ENCODE assay signal across 32 cellular contexts in genomic region chr14:22291406-22291805, GRCh38.
DNase-seq lines count a peak whose midpoint lies in the region; ATAC-seq, FAIRE-seq and TF ChIP-seq lines count a peak whose summit lies in the region.
"Had no signal": no experiment of that assay in that cellular context is flagged by ENCODE, and none has a peak within 500 bp of the region (broad histone marks: within the 10 kb centered on the region; RNA-seq: fewer than 3 reads in every experiment).

No MANE protein-coding gene starts in this region.

- no peak overlapping the region for H3K4me2 ChIP-seq in astrocyte (ENCODE audit: low read length)

- no peak for TF ChIP-seq EP300 in gastroesophageal sphincter (IDR thresholded peaks at IDR 0.05)

- no peak for TF ChIP-seq CTCF in HFFc6 (IDR thresholded peaks at IDR 0.05)
- no peak for TF ChIP-seq CTCF in astrocyte (IDR thresholded peaks at IDR 0.05; ENCODE audit: insufficient read depth, low read depth, low read length)
- TF ChIP-seq CTCF in gastroesophageal sphincter (IDR thresholded peaks at IDR 0.05): no peak

- H3K4me1 ChIP-seq in astrocyte (ENCODE audit: insufficient read depth, low read length) (peaks cover 2% of the 10 kb centered on the region), gastroesophageal sphincter (no peaks in the 10 kb centered on the region)

- H3K79me2 ChIP-seq in astrocyte (ENCODE audit: insufficient read depth, low read length): no peaks in the 10 kb centered on the region

- H4K20me1 ChIP-seq in astrocyte (ENCODE audit: insufficient read depth, low read length): no peaks in the 10 kb centered on the region

- H3K9me3 Mint-ChIP-seq in HFFc6 (no peaks in the 10 kb centered on the region), astrocyte (ENCODE audit: unreplicated experiment) (peaks cover 3% of the 10 kb centered on the region)
- H3K9me3 Mint-ChIP-seq: activated naive CD4-positive, alpha-beta T cell treated with anti-CD3 and anti-CD28 coated beads, Interleukin-2, amount 50 U/mL, for 72 hours; effector memory CD8-positive, alpha-beta T cell; H9; natural killer cell treated with Interleukin-12 subunit alpha and Interleukin-12 subunit beta and Interleukin-15 and Interleukin-18, amount 100 ng/mL, for 72 hours; stimulated activated memory B cell treated with anti-CD40 and anti-IgM and Interleukin-4, amounts not matched to agents 10 μg/mL and 1 μg/mL and 100 μg/mL, for 72 hours had no signal

- H3K27ac ChIP-seq in astrocyte (ENCODE audit: low read depth, low read length) (no peak overlapping the region), gastroesophageal sphincter (no peak overlapping the region)
- H3K27ac ChIP-seq: HL-60 had no signal

- DNase-seq in A172 (ENCODE audit: low spot score) (peak; percentile 4), HFFc6 (peak; percentile 23), astrocyte (ENCODE audit: low read depth) (peak; percentile 31), iris pigment epithelial cell (ENCODE audit: low read depth) (peak; percentile 54), OCI-M2 (lab: John Stamatoyannopoulos, UW; ENCODE audit: unreplicated experiment) (no peak), NCI-H69 (lab: John Stamatoyannopoulos, UW) (no peak)
- DNase-seq: 8988T; activated CD4-positive, alpha-beta T cell treated with anti-CD3 and anti-CD28 coated beads, Interleukin-2, amount 50 U/mL, for 48 hours; activated CD8-positive, alpha-beta memory T cell treated with anti-CD3 and anti-CD28 coated beads, Interleukin-2, amount 50 U/mL, for 48 hours; caudate nucleus; cortex of kidney; effector memory CD8-positive, alpha-beta T cell; foreskin melanocyte; H9; Kasumi-1; left colon; mucosa of descending colon; NCI-H1417 treated with DMSO at 0.1 percent for 48 hours; NCI-H2081; NCI-H526; SHP77 treated with DMSO at 0.1 percent for 48 hours; substantia nigra had no signal

- H3K9ac ChIP-seq in astrocyte (ENCODE audit: low read length): no peak overlapping the region

- H3K9me3 ChIP-seq in astrocyte (ENCODE audit: insufficient read depth, low read depth, low read length) (no peaks in the 10 kb centered on the region), gastroesophageal sphincter (no peaks in the 10 kb centered on the region)
- H3K9me3 ChIP-seq: mucosa of descending colon had no signal

- H2AFZ ChIP-seq in astrocyte (ENCODE audit: low read depth, low read length): no peak overlapping the region

- H3K36me3 Mint-ChIP-seq in HFFc6 (ENCODE audit: low read depth) (no peaks in the 10 kb centered on the region), astrocyte (ENCODE audit: low read depth, unreplicated experiment) (peaks cover 2% of the 10 kb centered on the region)
- H3K36me3 Mint-ChIP-seq: activated naive CD4-positive, alpha-beta T cell treated with anti-CD3 and anti-CD28 coated beads, Interleukin-2, amount 50 U/mL, for 72 hours; natural killer cell treated with Interleukin-12 subunit alpha and Interleukin-12 subunit beta and Interleukin-15 and Interleukin-18, amount 100 ng/mL, for 72 hours; type B pancreatic cell had no signal

- no peak for ATAC-seq in GM19328 (IDR thresholded peaks at IDR 0.05; ENCODE audit: unreplicated experiment)
- no peak for ATAC-seq in gastroesophageal sphincter
- ATAC-seq: activated CD4-positive, CD25-positive, alpha-beta regulatory T cell treated with anti-CD3 and anti-CD28 coated beads, Interleukin-2, amount 50 U/mL, for 24 hours; activated naive CD4-positive, alpha-beta T cell treated with anti-CD3 and anti-CD28 coated beads, Interleukin-2, amount 50 U/mL, for 72 hours; effector memory CD8-positive, alpha-beta T cell; left colon; mucosa of descending colon; natural killer cell treated with Interleukin-12 subunit alpha and Interleukin-12 subunit beta and Interleukin-15 and Interleukin-18, amount 100 ng/mL, for 72 hours; Panc1; stimulated activated memory B cell treated with anti-CD40 and anti-IgM and Interleukin-4, amounts not matched to agents 10 μg/mL and 1 μg/mL and 100 μg/mL, for 72 hours had no signal

- H3K4me1 Mint-ChIP-seq in HFFc6 (ENCODE audit: low read depth) (peaks cover 19% of the 10 kb centered on the region), astrocyte (ENCODE audit: low read depth, unreplicated experiment) (peaks cover 14% of the 10 kb centered on the region)
- H3K4me1 Mint-ChIP-seq: stimulated activated memory B cell treated with anti-CD40 and anti-IgM and Interleukin-4, amounts not matched to agents 10 μg/mL and 1 μg/mL and 100 μg/mL, for 72 hours had no signal

- no peak for TF ChIP-seq POLR2A in gastroesophageal sphincter (IDR thresholded peaks at IDR 0.05)

- H3K4me3 Mint-ChIP-seq in HFFc6 (no peak overlapping the region), astrocyte (ENCODE audit: unreplicated experiment) (no peak overlapping the region)
- H3K4me3 Mint-ChIP-seq: effector memory CD8-positive, alpha-beta T cell; H9; natural killer cell treated with Interleukin-12 subunit alpha and Interleukin-12 subunit beta and Interleukin-15 and Interleukin-18, amount 100 ng/mL, for 72 hours; stimulated activated memory B cell treated with anti-CD40 and anti-IgM and Interleukin-4, amounts not matched to agents 10 μg/mL and 1 μg/mL and 100 μg/mL, for 72 hours; type B pancreatic cell had no signal

- H3K4me3 ChIP-seq in astrocyte (ENCODE audit: insufficient read depth, low read depth, low read length) (no peak overlapping the region), gastroesophageal sphincter (no peak overlapping the region)
- H3K4me3 ChIP-seq: mucosa of descending colon had no signal

- H3K27ac Mint-ChIP-seq in HFFc6 (no peak overlapping the region), astrocyte (ENCODE audit: unreplicated experiment) (no peak overlapping the region)
- H3K27ac Mint-ChIP-seq: activated naive CD4-positive, alpha-beta T cell treated with anti-CD3 and anti-CD28 coated beads, Interleukin-2, amount 50 U/mL, for 72 hours; effector memory CD8-positive, alpha-beta T cell; H9; natural killer cell treated with Interleukin-12 subunit alpha and Interleukin-12 subunit beta and Interleukin-15 and Interleukin-18, amount 100 ng/mL, for 72 hours; stimulated activated memory B cell treated with anti-CD40 and anti-IgM and Interleukin-4, amounts not matched to agents 10 μg/mL and 1 μg/mL and 100 μg/mL, for 72 hours; type B pancreatic cell had no signal

- H3K36me3 ChIP-seq in astrocyte (ENCODE audit: insufficient read depth, low read length) (no peaks in the 10 kb centered on the region), gastroesophageal sphincter (no peaks in the 10 kb centered on the region)

- H3K27me3 ChIP-seq in astrocyte (ENCODE audit: insufficient read depth, low read length): no peaks in the 10 kb centered on the region
- H3K27me3 ChIP-seq in gastroesophageal sphincter: no peaks in the 10 kb centered on the region

- no peak for FAIRE-seq in astrocyte (lab: Jason Lieb, UNC)
- FAIRE-seq: GM18507 had no signal

- H3K27me3 Mint-ChIP-seq in HFFc6 (ENCODE audit: insufficient read depth) (peaks cover 2% of the 10 kb centered on the region), astrocyte (ENCODE audit: low read depth, unreplicated experiment) (no peaks in the 10 kb centered on the region)
- H3K27me3 Mint-ChIP-seq: effector memory CD8-positive, alpha-beta T cell; type B pancreatic cell had no signal

Comparison
In these comparisons a context has a peak if more than half of its experiments do, and no peak if none do; other contexts are left out.
1. DNase-seq: peak in A172 (single experiment), HFFc6 (single experiment), astrocyte (single experiment) and iris pigment epithelial cell (single experiment); none in OCI-M2 (single experiment) and NCI-H69 (single experiment).